In the genomic region with DNA sequence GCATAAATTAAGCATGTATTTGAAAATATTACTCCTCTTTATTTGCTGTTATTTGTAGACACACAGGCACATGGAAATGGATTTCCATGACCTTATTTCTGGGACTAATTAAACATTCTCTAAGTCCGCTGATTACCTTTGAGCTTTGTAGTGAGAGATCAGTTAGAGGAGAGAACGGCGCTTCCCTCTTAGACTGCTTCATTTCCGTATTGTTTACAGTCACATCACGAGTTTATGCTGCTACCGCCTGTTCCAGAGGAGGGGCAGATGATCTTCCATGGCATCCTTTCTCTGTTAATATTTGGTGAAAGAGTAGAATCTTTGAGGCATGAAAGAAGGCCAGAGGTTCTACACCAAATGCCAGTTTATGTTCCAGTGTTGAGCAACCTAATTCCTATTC, we compare ENCODE assay signal across 14 cellular contexts.
A peak's percentile ranks its signal among the peaks of the same experiment; 100 is the strongest.
DNase-seq lines count a peak whose midpoint lies in the region; ATAC-seq, FAIRE-seq and TF ChIP-seq lines count a peak whose summit lies in the region.
"Had no signal": no experiment of that assay in that cellular context is flagged by ENCODE, and none has a peak within 500 bp of the region (broad histone marks: within the 10 kb centered on the region; RNA-seq: fewer than 3 reads in every experiment).

No MANE protein-coding gene starts in this region.

- H3K27ac Mint-ChIP-seq in GM23338, result no peak overlapping the region
- no peak overlapping the region for H3K27ac Mint-ChIP-seq in activated CD4-positive, alpha-beta T cell treated with anti-CD3 and anti-CD28 coated beads for 36 hours
- H3K27ac Mint-ChIP-seq: CD4-positive, alpha-beta memory T cell; IgD-negative memory B cell had no signal

- in situ Hi-C loops in SK-MEL-5 (cut with HindIII; ENCODE audit: low pct_unique_long_range_greater_than_20kb, low sequenced_read_pairs), result no loop called here

- no peak overlapping the region for H3K9ac ChIP-seq in MM.1S (ENCODE audit: low read length)

- H3K4me3 ChIP-seq in GM23338 (no peak overlapping the region), MM.1S (ENCODE audit: low read length) (no peak overlapping the region), gastroesophageal sphincter (no peak overlapping the region)
- H3K4me3 ChIP-seq: A549 had no signal

- H3K27me3 ChIP-seq in GM23338 (ENCODE audit: insufficient read depth) (no peaks in the 10 kb centered on the region), MM.1S (replicated peaks; ENCODE audit: insufficient read depth, low read length) (no peaks in the 10 kb centered on the region), gastroesophageal sphincter (no peaks in the 10 kb centered on the region)
- H3K27me3 ChIP-seq: BE2C had no signal

- POLR2A ChIA-PET in activated CD4-positive, alpha-beta T cell treated with anti-CD3 and anti-CD28 coated beads for 36 hours (lab: Charles Lee), result no interaction called here

- H3K27ac ChIP-seq in GM23338 (ENCODE audit: low read depth), result no peak overlapping the region
- H3K27ac ChIP-seq in MM.1S (ENCODE audit: low read length), result no peak overlapping the region
- no peak overlapping the region for H3K27ac ChIP-seq in gastroesophageal sphincter
- H3K27ac ChIP-seq: A549, C4-2B had no signal

- H3K9me3 ChIP-seq in MM.1S (replicated peaks; ENCODE audit: insufficient read depth, low read length) (no peaks in the 10 kb centered on the region), gastroesophageal sphincter (no peaks in the 10 kb centered on the region)
- H3K9me3 ChIP-seq: A549, BE2C had no signal

- peaks cover 5% of the 10 kb centered on the region; the same call in 1 of the 3 replicates for H3K4me1 Mint-ChIP-seq in GM23338
- no peaks in the 10 kb centered on the region for H3K4me1 Mint-ChIP-seq in activated CD4-positive, alpha-beta T cell treated with anti-CD3 and anti-CD28 coated beads for 36 hours
- H3K4me1 Mint-ChIP-seq: CD4-positive, alpha-beta memory T cell; IgD-negative memory B cell had no signal

- no peak overlapping the region for H3K4me2 ChIP-seq in GM23338
- no peak overlapping the region for H3K4me2 ChIP-seq in MM.1S (ENCODE audit: low read depth, low read length)
- H3K4me2 ChIP-seq: A549 had no signal

- no peaks in the 10 kb centered on the region for H4K20me1 ChIP-seq in GM23338 (replicated peaks; ENCODE audit: insufficient read depth)
- H4K20me1 ChIP-seq in MM.1S (ENCODE audit: insufficient read depth, low read length), result no peaks in the 10 kb centered on the region

- intact Hi-C loops in activated CD4-positive, alpha-beta T cell treated with anti-CD3 and anti-CD28 coated beads for 36 hours (cut with DNase I, micrococcal nuclease), result no loop called here

- no peaks in the 10 kb centered on the region for H3F3A ChIP-seq in GM23338 (replicated peaks; ENCODE audit: low read depth)
- no peaks in the 10 kb centered on the region for H3F3A ChIP-seq in MM.1S (ENCODE audit: insufficient read depth, low read length)

- peak; percentile 46 for FAIRE-seq in D721Med (lab: Jason Lieb, UNC)
- FAIRE-seq: A549 had no signal

- no peak for TF ChIP-seq POLR2A in gastroesophageal sphincter (IDR thresholded peaks at IDR 0.05)

- WGBS in gastroesophageal sphincter (ENCODE audit: low coverage in 1 of 2), 2 donors, result 74 to 85% methylated on average over 4 to 6 of the region's 6 CpGs

- ATAC-seq in GM23338 (no peak), gastroesophageal sphincter (no peak)
- no peak for ATAC-seq in activated CD4-positive, alpha-beta T cell treated with anti-CD3 and anti-CD28 coated beads for 36 hours
- ATAC-seq: A549 had no signal

- H3K9me2 ChIP-seq in GM23338 (ENCODE audit: insufficient read depth), result 0 out of 2 replicates have a peak, but pooled peaks cover 3% of the 10 kb centered on the region
- no peaks in the 10 kb centered on the region for H3K9me2 ChIP-seq in MM.1S (replicated peaks; ENCODE audit: insufficient read depth, low read length)

- H3K36me3 ChIP-seq in GM23338 (ENCODE audit: insufficient read depth) (no peaks in the 10 kb centered on the region), MM.1S (replicated peaks; ENCODE audit: insufficient read depth, low read length) (no peaks in the 10 kb centered on the region), gastroesophageal sphincter (no peaks in the 10 kb centered on the region)
- H3K36me3 ChIP-seq: BE2C had no signal

- no peaks in the 10 kb centered on the region for H3K36me3 Mint-ChIP-seq in GM23338 (ENCODE audit: low read depth)
- no peaks in the 10 kb centered on the region for H3K36me3 Mint-ChIP-seq in activated CD4-positive, alpha-beta T cell treated with anti-CD3 and anti-CD28 coated beads for 36 hours (ENCODE audit: low read depth)
- H3K36me3 Mint-ChIP-seq: CD4-positive, alpha-beta memory T cell had no signal

- CTCF ChIA-PET in activated CD4-positive, alpha-beta T cell treated with anti-CD3 and anti-CD28 coated beads for 36 hours (lab: Charles Lee), result interaction anchor here (0.7 kb wide), 1 partner anchor 1296 kb away, joined by 3 read pairs; no protein-coding TSS in a partner anchor

- no peaks in the 10 kb centered on the region for H3K27me3 Mint-ChIP-seq in GM23338 (ENCODE audit: insufficient read depth, low read depth, poor library complexity)
- H3K27me3 Mint-ChIP-seq in activated CD4-positive, alpha-beta T cell treated with anti-CD3 and anti-CD28 coated beads for 36 hours, result peaks cover 5% of the 10 kb centered on the region
- H3K27me3 Mint-ChIP-seq: IgD-negative memory B cell had no signal

- H3K4me1 ChIP-seq in GM23338 (ENCODE audit: insufficient read depth) (no peaks in the 10 kb centered on the region), MM.1S (ENCODE audit: low read length) (no peaks in the 10 kb centered on the region), gastroesophageal sphincter (no peaks in the 10 kb centered on the region)
- H3K4me1 ChIP-seq: A549, BE2C had no signal

- TF ChIP-seq CTCF in D721Med (IDR thresholded peaks at IDR 0.05; ENCODE audit: insufficient read depth, missing control alignments) (no peak), GM23338 (conservative IDR thresholded peaks at IDR 0.05; ENCODE audit: low read depth in 2 of 2) (no peak), MM.1S (IDR thresholded peaks at IDR 0.05; ENCODE audit: low read length) (no peak), gastroesophageal sphincter (IDR thresholded peaks at IDR 0.05) (no peak)

- no peaks in the 10 kb centered on the region for H3K79me2 ChIP-seq in GM23338 (replicated peaks; ENCODE audit: insufficient read depth)
- no peaks in the 10 kb centered on the region for H3K79me2 ChIP-seq in MM.1S (ENCODE audit: low read length)

- DNase-seq in D721Med (ENCODE audit: insufficient read length, low spot score), result no peak
- DNase-seq in GM23338 (ENCODE audit: low spot score), result no peak
- peak; percentile 16 for DNase-seq in SK-MEL-5 (ENCODE audit: low read depth, low spot score)
- peak; percentile 16 for DNase-seq in left kidney (ENCODE audit: low read depth, low spot score)
- no peak for DNase-seq in MM.1S
- DNase-seq in activated CD4-positive, alpha-beta T cell treated with anti-CD3 and anti-CD28 coated beads for 36 hours, result no peak
- DNase-seq in T-helper 1 cell, result no peak
- DNase-seq: BE2C; CD4-positive, alpha-beta memory T cell; H7 had no signal

- H2AFZ ChIP-seq in GM23338 (0 out of 2 replicates have a peak overlapping the region, but pooled peaks have one; percentile 23), MM.1S (ENCODE audit: low read length) (no peak overlapping the region)

- H3K9me3 Mint-ChIP-seq in GM23338, result no peaks in the 10 kb centered on the region
- no peaks in the 10 kb centered on the region for H3K9me3 Mint-ChIP-seq in activated CD4-positive, alpha-beta T cell treated with anti-CD3 and anti-CD28 coated beads for 36 hours (ENCODE audit: low read depth)
- H3K9me3 Mint-ChIP-seq: CD4-positive, alpha-beta memory T cell had no signal

- TF ChIP-seq EP300 in gastroesophageal sphincter (IDR thresholded peaks at IDR 0.05), result no peak

- H3K4me3 Mint-ChIP-seq in GM23338, result no peak overlapping the region
- H3K4me3 Mint-ChIP-seq in activated CD4-positive, alpha-beta T cell treated with anti-CD3 and anti-CD28 coated beads for 36 hours, result no peak overlapping the region
- H3K4me3 Mint-ChIP-seq: CD4-positive, alpha-beta memory T cell; IgD-negative memory B cell had no signal

TF ChIP-seq in GM23338, 12 proteins besides CTCF, POLR2A, EP300 and RAD21:
- TF ChIP-seq JUNB (IDR thresholded peaks at IDR 0.05; ENCODE audit: unreplicated experiment) (no peak), STAT1 (IDR thresholded peaks at IDR 0.05; ENCODE audit: unreplicated experiment) (no peak), EZH2phosphoT487 (IDR thresholded peaks at IDR 0.05; ENCODE audit: unreplicated experiment) (no peak)
- TF ChIP-seq, protein P1, sequence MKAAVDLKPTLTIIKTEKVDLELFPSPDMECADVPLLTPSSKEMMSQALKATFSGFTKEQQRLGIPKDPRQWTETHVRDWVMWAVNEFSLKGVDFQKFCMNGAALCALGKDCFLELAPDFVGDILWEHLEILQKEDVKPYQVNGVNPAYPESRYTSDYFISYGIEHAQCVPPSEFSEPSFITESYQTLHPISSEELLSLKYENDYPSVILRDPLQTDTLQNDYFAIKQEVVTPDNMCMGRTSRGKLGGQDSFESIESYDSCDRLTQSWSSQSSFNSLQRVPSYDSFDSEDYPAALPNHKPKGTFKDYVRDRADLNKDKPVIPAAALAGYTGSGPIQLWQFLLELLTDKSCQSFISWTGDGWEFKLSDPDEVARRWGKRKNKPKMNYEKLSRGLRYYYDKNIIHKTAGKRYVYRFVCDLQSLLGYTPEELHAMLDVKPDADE (IDR thresholded peaks at IDR 0.05), result no peak

Comparison
In these comparisons a context has a peak if more than half of its experiments do, and no peak if none do; other contexts are left out.
1. DNase-seq: peak in SK-MEL-5 (single experiment) and left kidney (single experiment); none in D721Med (single experiment), GM23338 (single experiment), MM.1S (single experiment), activated CD4-positive, alpha-beta T cell treated with anti-CD3 and anti-CD28 coated beads for 36 hours (single experiment) and T-helper 1 cell (0 of 5).